29 cellular contexts compared by ENCODE assay signal in genomic region chr21:41856572-41856971, GRCh38.
"Had no signal": no experiment of that assay in that cellular context is flagged by ENCODE, and none has a peak within 500 bp of the region (broad histone marks: within the 10 kb centered on the region; RNA-seq: fewer than 3 reads in every experiment).

No MANE protein-coding gene starts in this region.

- H3K27me3 ChIP-seq: breast epithelium, esophagus squamous epithelium, heart right ventricle, left lung, uterus had no signal

- DNase-seq: activated B cell treated with CpG ODN at 0.5 μM for 24 hours; activated CD8-positive, alpha-beta memory T cell treated with anti-CD3 and anti-CD28 coated beads, Interleukin-2, amount 10 ng/mL, durations not matched to agents 7 days and 5 days; activated CD8-positive, alpha-beta T cell treated with anti-CD3 and anti-CD28 coated beads, Interleukin-2, amount 10 ng/mL, durations not matched to agents 7 days and 5 days; activated effector memory CD4-positive, alpha-beta T cell treated with Interleukin-2 at 50 U/mL for 16 hours; activated naive CD4-positive, alpha-beta T cell treated with Interleukin-2 at 50 U/mL for 16 hours; activated naive CD8-positive, alpha-beta T cell treated with anti-CD3 and anti-CD28 coated beads, Interleukin-2, amount 10 ng/mL, durations not matched to agents 7 days and 5 days; activated T-cell treated with anti-CD3 and anti-CD28 coated beads, Interleukin-2, amount 50 U/mL, for 72 hours; amniotic stem cell; central memory CD4-positive, alpha-beta T cell; esophagus squamous epithelium; foreskin melanocyte; heart right ventricle; left lung; mucosa of descending colon; nucleus accumbens; right cardiac atrium; stimulated activated CD4-positive, alpha-beta T cell treated with anti-CD3 and anti-CD28 coated beads, Interleukin-4, amount 100 ng/mL, for 1 hour; T-helper 1 cell; trophoblast cell; uterus had no signal

- H3K4me3 ChIP-seq: breast epithelium, esophagus squamous epithelium, heart right ventricle, left lung, lung, mucosa of descending colon, thoracic aorta, uterus had no signal

- H3K4me1 Mint-ChIP-seq: activated CD8-positive, alpha-beta memory T cell treated with anti-CD3 and anti-CD28 coated beads, Interleukin-2, amount 10 ng/mL, durations not matched to agents 7 days and 5 days; activated naive CD8-positive, alpha-beta T cell treated with anti-CD3 and anti-CD28 coated beads, Interleukin-2, amount 10 ng/mL, durations not matched to agents 7 days and 5 days; nephron had no signal

- H3K9me3 ChIP-seq: breast epithelium, esophagus squamous epithelium, heart right ventricle, left lung, mucosa of descending colon, thoracic aorta, uterus had no signal

- H3K36me3 ChIP-seq: breast epithelium, uterus had no signal

- H3K27ac ChIP-seq: breast epithelium, epithelial cell of prostate, esophagus squamous epithelium, heart right ventricle, left lung, thoracic aorta, uterus had no signal

- H3K4me3 Mint-ChIP-seq: activated B cell treated with CpG ODN at 0.5 μM for 24 hours; activated CD8-positive, alpha-beta memory T cell treated with anti-CD3 and anti-CD28 coated beads, Interleukin-2, amount 10 ng/mL, durations not matched to agents 7 days and 5 days; activated CD8-positive, alpha-beta T cell treated with anti-CD3 and anti-CD28 coated beads, Interleukin-2, amount 10 ng/mL, durations not matched to agents 7 days and 5 days; activated naive CD8-positive, alpha-beta T cell treated with anti-CD3 and anti-CD28 coated beads, Interleukin-2, amount 10 ng/mL, durations not matched to agents 7 days and 5 days; activated T-cell treated with anti-CD3 and anti-CD28 coated beads, Interleukin-2, amount 50 U/mL, for 72 hours; dendritic cell treated with granulocyte-macrophage colony-stimulating factor and Interleukin-4, amounts not matched to agents 40 ng/mL and 50 ng/mL, for 4 days; nephron; stimulated activated effector memory CD8-positive, alpha-beta T cell treated with anti-CD3 and anti-CD28 coated beads, Interleukin-12 subunit alpha, Interleukin-12 subunit beta, amount 100 ng/mL, for 72 hours; stimulated activated naive CD8-positive, alpha-beta T cell treated with anti-CD3 and anti-CD28 coated beads, Interleukin-15, Interleukin-2, amounts not matched to agents 100 ng/mL and 50 ng/mL, for 24 hours; T-helper 2 cell treated with Interferon-gamma antibody and Interleukin-4, amounts not matched to agents 5 μg/mL and 100 μg/mL, for 36 hours had no signal

- H3K4me1 ChIP-seq: breast epithelium, esophagus squamous epithelium, heart right ventricle, left lung, uterus had no signal

- H3K27ac Mint-ChIP-seq: activated B cell treated with CpG ODN at 0.5 μM for 24 hours; activated CD8-positive, alpha-beta memory T cell treated with anti-CD3 and anti-CD28 coated beads, Interleukin-2, amount 10 ng/mL, durations not matched to agents 7 days and 5 days; activated T-cell treated with anti-CD3 and anti-CD28 coated beads, Interleukin-2, amount 50 U/mL, for 72 hours; dendritic cell treated with granulocyte-macrophage colony-stimulating factor and Interleukin-4, amounts not matched to agents 40 ng/mL and 50 ng/mL, for 4 days; nephron; stimulated activated effector memory CD8-positive, alpha-beta T cell treated with anti-CD3 and anti-CD28 coated beads, Interleukin-12 subunit alpha, Interleukin-12 subunit beta, amount 100 ng/mL, for 72 hours; stimulated activated naive CD8-positive, alpha-beta T cell treated with anti-CD3 and anti-CD28 coated beads, Interleukin-15, Interleukin-2, amounts not matched to agents 100 ng/mL and 50 ng/mL, for 24 hours; T-helper 2 cell treated with Interferon-gamma antibody and Interleukin-4, amounts not matched to agents 5 μg/mL and 100 μg/mL, for 36 hours had no signal

- H3K9me3 Mint-ChIP-seq: activated B cell treated with CpG ODN at 0.5 μM for 24 hours; activated naive CD8-positive, alpha-beta T cell treated with anti-CD3 and anti-CD28 coated beads, Interleukin-2, amount 10 ng/mL, durations not matched to agents 7 days and 5 days; activated T-cell treated with anti-CD3 and anti-CD28 coated beads, Interleukin-2, amount 50 U/mL, for 72 hours; dendritic cell treated with granulocyte-macrophage colony-stimulating factor and Interleukin-4, amounts not matched to agents 40 ng/mL and 50 ng/mL, for 4 days; nephron; stimulated activated effector memory CD8-positive, alpha-beta T cell treated with anti-CD3 and anti-CD28 coated beads, Interleukin-12 subunit alpha, Interleukin-12 subunit beta, amount 100 ng/mL, for 72 hours; stimulated activated naive CD8-positive, alpha-beta T cell treated with anti-CD3 and anti-CD28 coated beads, Interleukin-15, Interleukin-2, amounts not matched to agents 100 ng/mL and 50 ng/mL, for 24 hours; T-helper 2 cell treated with Interferon-gamma antibody and Interleukin-4, amounts not matched to agents 5 μg/mL and 100 μg/mL, for 36 hours had no signal

- ATAC-seq: activated CD8-positive, alpha-beta memory T cell treated with anti-CD3 and anti-CD28 coated beads, Interleukin-2, amount 10 ng/mL, durations not matched to agents 7 days and 5 days; activated CD8-positive, alpha-beta T cell treated with anti-CD3 and anti-CD28 coated beads, Interleukin-2, amount 10 ng/mL, durations not matched to agents 7 days and 5 days; activated T-cell treated with anti-CD3 and anti-CD28 coated beads, Interleukin-2, amount 50 U/mL, for 72 hours; heart right ventricle; left lung; mucosa of descending colon; right cardiac atrium; stimulated activated effector memory CD8-positive, alpha-beta T cell treated with anti-CD3 and anti-CD28 coated beads, Interleukin-12 subunit alpha, Interleukin-12 subunit beta, amount 100 ng/mL, for 72 hours had no signal

- H3K27me3 Mint-ChIP-seq: activated B cell treated with CpG ODN at 0.5 μM for 24 hours; activated CD8-positive, alpha-beta memory T cell treated with anti-CD3 and anti-CD28 coated beads, Interleukin-2, amount 10 ng/mL, durations not matched to agents 7 days and 5 days; activated naive CD8-positive, alpha-beta T cell treated with anti-CD3 and anti-CD28 coated beads, Interleukin-2, amount 10 ng/mL, durations not matched to agents 7 days and 5 days; dendritic cell treated with granulocyte-macrophage colony-stimulating factor and Interleukin-4, amounts not matched to agents 40 ng/mL and 50 ng/mL, for 4 days; stimulated activated naive CD8-positive, alpha-beta T cell treated with anti-CD3 and anti-CD28 coated beads, Interleukin-15, Interleukin-2, amounts not matched to agents 100 ng/mL and 50 ng/mL, for 24 hours had no signal
